24 cellular contexts compared by ENCODE assay signal in the genomic region with DNA sequence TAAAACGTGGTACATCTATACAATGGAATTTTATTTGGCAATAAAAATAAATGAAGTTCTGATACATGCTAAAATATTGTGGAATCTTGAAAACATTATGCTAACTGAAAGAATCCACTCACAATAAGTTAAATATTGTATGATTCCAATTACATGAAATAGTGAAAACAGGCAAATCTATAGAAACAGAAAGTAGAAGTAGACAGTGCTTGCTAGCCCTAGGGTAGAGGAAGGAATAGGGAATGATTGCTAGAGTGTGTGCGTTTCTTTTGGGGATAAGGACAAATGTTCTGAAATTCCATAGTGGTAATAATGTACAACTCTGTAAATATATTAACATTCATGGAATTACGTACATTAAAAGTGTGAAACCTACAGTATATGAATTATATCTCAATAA.
"Had no signal": no experiment of that assay in that cellular context is flagged by ENCODE, and none has a peak within 500 bp of the region (broad histone marks: within the 10 kb centered on the region; RNA-seq: fewer than 3 reads in every experiment).

No MANE protein-coding gene starts in this region.

- DNase-seq: activated CD4-positive, alpha-beta T cell treated with anti-CD3 and anti-CD28 coated beads for 36 hours; activated CD4-positive, alpha-beta T cell treated with anti-CD3 and anti-CD28 coated beads, Interleukin-2, amount 50 U/mL, for 4 hours; activated CD8-positive, alpha-beta memory T cell treated with anti-CD3 and anti-CD28 coated beads for 24 hours; activated CD8-positive, alpha-beta memory T cell treated with anti-CD3 and anti-CD28 coated beads, Interleukin-2, amount 50 U/mL, for 4 hours; activated T-cell treated with anti-CD3 and anti-CD28 coated beads, Interleukin-2, amount 50 U/mL, for 24 hours; brain microvascular endothelial cell; caudate nucleus; effector memory CD4-positive, alpha-beta T cell; foreskin melanocyte; immature natural killer cell; kidney glomerular epithelial cell; left lung; naive thymus-derived CD4-positive, alpha-beta T cell; occipital lobe; small intestine; stimulated activated CD4-positive, alpha-beta T cell treated with anti-CD3 and anti-CD28 coated beads, Interleukin-2, amount 100 ng/mL, for 24 hours; stimulated activated naive CD8-positive, alpha-beta T cell treated with anti-CD3 and anti-CD28 coated beads, Interleukin-15, amount 100 ng/mL, for 72 hours; tibial artery had no signal

- ATAC-seq: activated CD4-positive, alpha-beta T cell treated with anti-CD3 and anti-CD28 coated beads for 36 hours; activated naive CD4-positive, alpha-beta T cell treated with anti-CD3 and anti-CD28 coated beads, Interleukin-2, amount 50 U/mL, for 72 hours; activated T-helper 17 cell treated with anti-CD3 and anti-CD28 coated beads, Interleukin-2, amount 50 U/mL, for 72 hours; esophagus mucosa; left lung; naive thymus-derived CD4-positive, alpha-beta T cell; sciatic nerve; stimulated activated effector memory CD8-positive, alpha-beta T cell treated with anti-CD3 and anti-CD28 coated beads, Interleukin-12 subunit alpha, Interleukin-12 subunit beta, amount 100 ng/mL, for 72 hours; stimulated activated naive CD8-positive, alpha-beta T cell treated with anti-CD3 and anti-CD28 coated beads, Interleukin-15, amount 100 ng/mL, for 72 hours; WTC11 had no signal
